In genomic region chr6:96900873-96901272, GRCh38 we compare ENCODE assay signal across 30 cellular contexts. TPM values are rescaled to one million over a fixed set of nuclear protein-coding genes. Genes with fewer than 3 reads are reported as not detected.
"Had no signal": no experiment of that assay in that cellular context is flagged by ENCODE, and none has a peak within 500 bp of the region (broad histone marks: within the 10 kb centered on the region; RNA-seq: fewer than 3 reads in every experiment).

No MANE protein-coding gene starts in this region.

- H3K36me3 Mint-ChIP-seq: natural killer cell had no signal

- DNase-seq: activated CD4-positive, alpha-beta memory T cell treated with anti-CD3 and anti-CD28 coated beads for 36 hours; activated CD4-positive, alpha-beta T cell treated with anti-CD3 and anti-CD28 coated beads, Interleukin-2, amount 10 ng/mL, durations not matched to agents 24 days and 14 days; activated CD4-positive, CD25-positive, alpha-beta regulatory T cell treated with anti-CD3 and anti-CD28 coated beads, Interleukin-2, amount 50 U/mL, for 72 hours; activated CD8-positive, alpha-beta memory T cell treated with anti-CD3 and anti-CD28 coated beads, Interleukin-2, amount 50 U/mL, for 48 hours; activated gamma-delta T cell; activated naive CD4-positive, alpha-beta T cell treated with anti-CD3 and anti-CD28 coated beads, Interleukin-2, amount 50 U/mL, for 16 hours; activated T-cell treated with anti-CD3 and anti-CD28 coated beads, Interleukin-2, amount 50 U/mL, for 24 hours; amniotic stem cell; central memory CD4-positive, alpha-beta T cell; effector CD4-positive, alpha-beta T cell; foreskin keratinocyte; islet precursor cell; left colon; natural killer cell; occipital lobe; right lobe of liver; stimulated activated CD4-positive, alpha-beta T cell treated with anti-CD3 and anti-CD28 coated beads, Interleukin-2, amount 100 ng/mL, for 48 hours; SW 1271; T-helper 9 cell; tibial artery; upper lobe of right lung had no signal

- H3K9me3 ChIP-seq: esophagus muscularis mucosa, right lobe of liver, tibial artery, upper lobe of right lung had no signal

- H3K36me3 ChIP-seq: neural progenitor cell, tibial artery had no signal

- H3K27me3 ChIP-seq: neural progenitor cell, right lobe of liver, tibial artery, upper lobe of right lung had no signal

- H3K4me2 ChIP-seq: neural progenitor cell had no signal

- H3K27ac Mint-ChIP-seq: activated CD4-positive, alpha-beta memory T cell treated with anti-CD3 and anti-CD28 coated beads for 36 hours; activated CD4-positive, alpha-beta T cell treated with anti-CD3 and anti-CD28 coated beads, Interleukin-2, amount 10 ng/mL, durations not matched to agents 24 days and 14 days; activated T-cell treated with anti-CD3 and anti-CD28 coated beads, Interleukin-2, amount 50 U/mL, for 24 hours; dendritic cell treated with granulocyte-macrophage colony-stimulating factor and Interleukin-4, amounts not matched to agents 40 ng/mL and 50 ng/mL, for 4 days; memory B cell; natural killer cell; neural progenitor cell; stimulated activated naive CD8-positive, alpha-beta T cell treated with anti-CD3 and anti-CD28 coated beads, Interleukin-15, Interleukin-2, amounts not matched to agents 100 ng/mL and 50 ng/mL, for 24 hours; T-helper 1 cell treated with Interleukin-12 subunit alpha and Interleukin-12 subunit beta and Interleukin-4 antibody, amounts not matched to agents 30 μg/mL and 1 μg/mL, for 36 hours had no signal

- H3K9ac ChIP-seq: neural progenitor cell, parathyroid adenoma had no signal

- H3K4me3 Mint-ChIP-seq: activated CD4-positive, alpha-beta memory T cell treated with anti-CD3 and anti-CD28 coated beads for 36 hours; activated CD4-positive, alpha-beta T cell treated with anti-CD3 and anti-CD28 coated beads, Interleukin-2, amount 10 ng/mL, durations not matched to agents 24 days and 14 days; activated T-cell treated with anti-CD3 and anti-CD28 coated beads, Interleukin-2, amount 50 U/mL, for 24 hours; dendritic cell treated with granulocyte-macrophage colony-stimulating factor and Interleukin-4, amounts not matched to agents 40 ng/mL and 50 ng/mL, for 4 days; memory B cell; natural killer cell; neural progenitor cell; stimulated activated naive CD8-positive, alpha-beta T cell treated with anti-CD3 and anti-CD28 coated beads, Interleukin-15, Interleukin-2, amounts not matched to agents 100 ng/mL and 50 ng/mL, for 24 hours; T-helper 1 cell treated with Interleukin-12 subunit alpha and Interleukin-12 subunit beta and Interleukin-4 antibody, amounts not matched to agents 30 μg/mL and 1 μg/mL, for 36 hours had no signal

- H3K4me3 ChIP-seq: esophagus muscularis mucosa, neural progenitor cell, right lobe of liver, tibial artery, upper lobe of right lung had no signal

- H3K9me3 Mint-ChIP-seq: activated CD4-positive, alpha-beta memory T cell treated with anti-CD3 and anti-CD28 coated beads for 36 hours; activated CD4-positive, alpha-beta T cell treated with anti-CD3 and anti-CD28 coated beads, Interleukin-2, amount 10 ng/mL, durations not matched to agents 24 days and 14 days; activated T-cell treated with anti-CD3 and anti-CD28 coated beads, Interleukin-2, amount 50 U/mL, for 24 hours; dendritic cell treated with granulocyte-macrophage colony-stimulating factor and Interleukin-4, amounts not matched to agents 40 ng/mL and 50 ng/mL, for 4 days; memory B cell; natural killer cell; neural progenitor cell; stimulated activated naive CD8-positive, alpha-beta T cell treated with anti-CD3 and anti-CD28 coated beads, Interleukin-15, Interleukin-2, amounts not matched to agents 100 ng/mL and 50 ng/mL, for 24 hours; T-helper 1 cell treated with Interleukin-12 subunit alpha and Interleukin-12 subunit beta and Interleukin-4 antibody, amounts not matched to agents 30 μg/mL and 1 μg/mL, for 36 hours had no signal

- ATAC-seq: foreskin keratinocyte, left colon, natural killer cell, right lobe of liver, upper lobe of right lung had no signal

- H3K27ac ChIP-seq: esophagus muscularis mucosa, foreskin keratinocyte, neural progenitor cell, parathyroid adenoma, right lobe of liver, tibial artery, upper lobe of right lung had no signal

RNA-seq across cellular contexts. Expression of gene KLHL32, which starts 23.7 kb away (rescaled TPM):
- total RNA-seq: skeletal muscle tissue, subcutaneous adipose tissue had no signal
